In the genomic region with DNA sequence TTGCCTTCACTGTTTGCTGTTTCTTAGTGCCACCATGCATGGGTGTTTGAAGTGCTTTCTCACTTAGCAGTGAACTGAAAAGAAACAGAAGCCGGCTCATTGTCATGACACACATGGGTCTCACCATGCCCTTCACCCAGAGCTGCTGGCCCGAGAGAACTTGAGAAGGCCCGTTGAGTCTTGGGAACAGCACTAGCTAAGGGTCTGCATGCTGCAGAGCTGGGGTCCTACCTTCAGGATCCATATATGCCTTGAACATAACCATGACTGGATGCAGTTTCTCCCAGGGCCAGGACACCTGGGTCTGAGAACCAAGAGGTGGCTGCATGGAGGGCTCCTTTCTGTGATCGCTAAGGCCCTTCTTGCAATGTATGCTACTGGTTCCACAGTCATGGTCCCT, we compare ENCODE assay signal across 1 cellular context.
TF ChIP-seq lines count a peak whose summit lies in the region.

No MANE protein-coding gene starts in this region.

TF ChIP-seq in IMR-90, 13 proteins besides CTCF, POLR2A, EP300 and RAD21:
- TF ChIP-seq BHLHE40 (IDR thresholded peaks at IDR 0.05; ENCODE audit: low read depth, low read length) (no peak), MAZ (IDR thresholded peaks at IDR 0.05; ENCODE audit: borderline replicate concordance, low read depth, low read length) (no peak), FOS (IDR thresholded peaks at IDR 0.05; ENCODE audit: low read depth, low read length) (no peak), CEBPB (IDR thresholded peaks at IDR 0.05; ENCODE audit: low read depth, low read length) (no peak), RCOR1 (IDR thresholded peaks at IDR 0.05; ENCODE audit: insufficient replicate concordance, low read length) (no peak), SMC3 (IDR thresholded peaks at IDR 0.05; ENCODE audit: low read depth, low read length) (no peak), CHD1 (IDR thresholded peaks at IDR 0.05; ENCODE audit: low read depth, low read length) (no peak), RFX5 (IDR thresholded peaks at IDR 0.05; ENCODE audit: low read depth, low read length) (no peak)
- TF ChIP-seq, protein P1, sequence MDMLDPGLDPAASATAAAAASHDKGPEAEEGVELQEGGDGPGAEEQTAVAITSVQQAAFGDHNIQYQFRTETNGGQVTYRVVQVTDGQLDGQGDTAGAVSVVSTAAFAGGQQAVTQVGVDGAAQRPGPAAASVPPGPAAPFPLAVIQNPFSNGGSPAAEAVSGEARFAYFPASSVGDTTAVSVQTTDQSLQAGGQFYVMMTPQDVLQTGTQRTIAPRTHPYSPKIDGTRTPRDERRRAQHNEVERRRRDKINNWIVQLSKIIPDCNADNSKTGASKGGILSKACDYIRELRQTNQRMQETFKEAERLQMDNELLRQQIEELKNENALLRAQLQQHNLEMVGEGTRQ (IDR thresholded peaks at IDR 0.05; ENCODE audit: low read depth, low read length): no peak
- TF ChIP-seq, protein P2, sequence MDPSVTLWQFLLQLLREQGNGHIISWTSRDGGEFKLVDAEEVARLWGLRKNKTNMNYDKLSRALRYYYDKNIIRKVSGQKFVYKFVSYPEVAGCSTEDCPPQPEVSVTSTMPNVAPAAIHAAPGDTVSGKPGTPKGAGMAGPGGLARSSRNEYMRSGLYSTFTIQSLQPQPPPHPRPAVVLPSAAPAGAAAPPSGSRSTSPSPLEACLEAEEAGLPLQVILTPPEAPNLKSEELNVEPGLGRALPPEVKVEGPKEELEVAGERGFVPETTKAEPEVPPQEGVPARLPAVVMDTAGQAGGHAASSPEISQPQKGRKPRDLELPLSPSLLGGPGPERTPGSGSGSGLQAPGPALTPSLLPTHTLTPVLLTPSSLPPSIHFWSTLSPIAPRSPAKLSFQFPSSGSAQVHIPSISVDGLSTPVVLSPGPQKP (IDR thresholded peaks at IDR 0.05; ENCODE audit: borderline replicate concordance, low read depth, low read length): no peak
TF ChIP-seq in IMR-90: peak in this region for 0.
